8 cellular contexts compared by ENCODE assay signal in genomic region chr4:7044415-7044930, GRCh38. TPM values are rescaled to one million over a fixed set of nuclear protein-coding genes. Genes with fewer than 3 reads are reported as not detected.
DNase-seq lines count a peak whose midpoint lies in the region; ATAC-seq and TF ChIP-seq lines count a peak whose summit lies in the region.

No MANE protein-coding gene starts in this region.

- H3K27me3 Mint-ChIP-seq in T-helper 17 cell: no peaks in the 10 kb centered on the region

- H3K36me3 Mint-ChIP-seq in T-helper 17 cell (ENCODE audit: low read depth): no peaks in the 10 kb centered on the region

- peak overlapping the region; percentile 93 for H3K4me3 Mint-ChIP-seq in T-helper 17 cell

- ATAC-seq in T-helper 17 cell: no peak
- ATAC-seq in left ventricle myocardium superior: peak; percentile 19
- peak; percentile 25 to 36 for ATAC-seq in gastrocnemius medialis

- no peak for TF ChIP-seq POLR2A in gastrocnemius medialis (IDR thresholded peaks at IDR 0.05)

- in situ Hi-C loops in gastrocnemius medialis (cut with MboI; ENCODE audit: low sequenced_read_pairs in 4 of 4): no loop called here

- intact Hi-C loops in left ventricle myocardium superior (cut with micrococcal nuclease) (loop anchor here (10.0 kb wide), 1 partner anchor 60 kb away; no protein-coding TSS in a partner anchor), gastrocnemius medialis (cut with DNase I; ENCODE audit: low total_unique reads) (loop anchor here (1.0 kb wide), 1 partner anchor 24 kb away; the partner anchor contains the start of gene GRPEL1)

- TF ChIP-seq CTCF in GM12865 (IDR thresholded peaks at IDR 0.05; ENCODE audit: insufficient read depth, low read depth, low read length, missing control alignments): no peak
- TF ChIP-seq CTCF in gastrocnemius medialis (IDR thresholded peaks at IDR 0.05 in 4 of 5, conservative IDR thresholded peaks at IDR 0.05 in 1 of 5): no peak

- no peaks in the 10 kb centered on the region for H3K9me3 ChIP-seq in T-helper 17 cell (ENCODE audit: control insufficient read depth, low read length, poor library complexity, severe bottlenecking)
- no peaks in the 10 kb centered on the region for H3K9me3 ChIP-seq in gastrocnemius medialis

- H3K4me3 ChIP-seq in GM12865 (ENCODE audit: low read depth, low read length): peak overlapping the region; percentile 94
- peak overlapping the region; percentile 80 to 100 (median 98) for H3K4me3 ChIP-seq in gastrocnemius medialis

- peak overlapping the region; percentile 94 to 98 (median 98) for H3K27ac ChIP-seq in gastrocnemius medialis

- no peaks in the 10 kb centered on the region for H3K27me3 ChIP-seq in gastrocnemius medialis

- peaks cover 48 to 60% of the 10 kb centered on the region in 2 donors for H3K4me1 ChIP-seq in gastrocnemius medialis

- DNase-seq in GM12865 (ENCODE audit: low read depth): peak; percentile 31
- DNase-seq in T-helper 17 cell: no peak
- peak; percentile 37 for DNase-seq in left ventricle myocardium superior
- DNase-seq in gastrocnemius medialis: peak in 1 of 2 donors; percentile 29
- no peak for DNase-seq in NCI-H2196 (lab: John Stamatoyannopoulos, UW; ENCODE audit: unreplicated experiment)
- DNase-seq in activated CD4-positive, CD25-positive, alpha-beta regulatory T cell treated with anti-CD3 and anti-CD28 coated beads, Interleukin-2, amount 50 U/mL, for 72 hours: no peak
- DNase-seq in NCI-H1417 treated with DMSO at 0.1 percent for 48 hours (lab: John Stamatoyannopoulos, UW): no peak
- DNase-seq in DMS53 (lab: John Stamatoyannopoulos, UW): no peak

- no peaks in the 10 kb centered on the region for H3K36me3 ChIP-seq in gastrocnemius medialis

- H3K27ac Mint-ChIP-seq in T-helper 17 cell: peak overlapping the region; percentile 89

- peaks cover 46% of the 10 kb centered on the region for H3K4me1 Mint-ChIP-seq in T-helper 17 cell

RNA-seq across cellular contexts. Expression of gene TADA2B, which starts 1.3 kb away (rescaled TPM):
- total RNA-seq in T-helper 17 cell (10 to 100 TPM; 31.8 to 40.9 TPM), left ventricle myocardium superior (34.6 TPM), gastrocnemius medialis (10 to 100 TPM; 55.4 to 70.2 (median 56.4) TPM)

RNA-seq across cellular contexts. Expression of gene GRPEL1, which starts 23.4 kb away (rescaled TPM):
- 10 to 100 TPM; 45.8 to 47.1 TPM for total RNA-seq in T-helper 17 cell
- 62.7 TPM for total RNA-seq in left ventricle myocardium superior
- 10 to 100 TPM; 28.8 to 58.0 (median 35.8) TPM for total RNA-seq in gastrocnemius medialis

Comparison
In these comparisons a context has a peak if more than half of its experiments do, and no peak if none do; other contexts are left out.
1. DNase-seq: peak in GM12865 (single experiment) and left ventricle myocardium superior (single experiment); none in T-helper 17 cell (0 of 3), NCI-H2196 (single experiment), activated CD4-positive, CD25-positive, alpha-beta regulatory T cell treated with anti-CD3 and anti-CD28 coated beads, Interleukin-2, amount 50 U/mL, for 72 hours (single experiment), NCI-H1417 treated with DMSO at 0.1 percent for 48 hours (single experiment) and DMS53 (single experiment).